In genomic region chr7:43868181-43868580, GRCh38 we compare ENCODE assay signal across 10 cellular contexts. TPM values are rescaled to one million over a fixed set of nuclear protein-coding genes. Genes with fewer than 3 reads are reported as not detected.
A peak's percentile ranks its signal among the peaks of the same experiment; 100 is the strongest.
DNase-seq lines count a peak whose midpoint lies in the region; ATAC-seq lines count a peak whose summit lies in the region.
"Had no signal": no experiment of that assay in that cellular context is flagged by ENCODE, and none has a peak within 500 bp of the region (broad histone marks: within the 10 kb centered on the region; RNA-seq: fewer than 3 reads in every experiment).

No MANE protein-coding gene starts in this region.

- peaks cover 3% of the 10 kb centered on the region for H3K9me3 Mint-ChIP-seq in activated CD4-positive, alpha-beta T cell treated with anti-CD3 and anti-CD28 coated beads, Interleukin-2, amount 10 ng/mL, durations not matched to agents 7 days and 5 days
- no peaks in the 10 kb centered on the region for H3K9me3 Mint-ChIP-seq in activated CD4-positive, alpha-beta memory T cell treated with anti-CD3 and anti-CD28 coated beads for 36 hours
- H3K9me3 Mint-ChIP-seq in stimulated activated naive B cell treated with anti-CD40 and anti-IgM and Interleukin-4, amounts not matched to agents 10 μg/mL and 1 μg/mL and 100 μg/mL, for 72 hours = peaks cover 0 to 3% of the 10 kb centered on the region in 2 donors

- no peak for ATAC-seq in stimulated activated naive B cell treated with anti-CD40 and anti-IgM and Interleukin-4, amounts not matched to agents 10 μg/mL and 1 μg/mL and 100 μg/mL, for 72 hours (replicated peaks)
- ATAC-seq in HG02981 (IDR thresholded peaks at IDR 0.05; ENCODE audit: unreplicated experiment) = no peak

- POLR2A ChIA-PET in activated CD4-positive, alpha-beta T cell treated with anti-CD3 and anti-CD28 coated beads, Interleukin-2, amount 10 ng/mL, durations not matched to agents 7 days and 5 days (lab: Charles Lee) = no interaction called here
- POLR2A ChIA-PET in activated CD4-positive, alpha-beta memory T cell treated with anti-CD3 and anti-CD28 coated beads for 36 hours (lab: Charles Lee) = no interaction called here

- H3K4me3 Mint-ChIP-seq in activated CD4-positive, alpha-beta T cell treated with anti-CD3 and anti-CD28 coated beads, Interleukin-2, amount 10 ng/mL, durations not matched to agents 7 days and 5 days = peak overlapping the region; percentile 80
- peak overlapping the region; percentile 78 for H3K4me3 Mint-ChIP-seq in activated CD4-positive, alpha-beta memory T cell treated with anti-CD3 and anti-CD28 coated beads for 36 hours
- H3K4me3 Mint-ChIP-seq in stimulated activated naive B cell treated with anti-CD40 and anti-IgM and Interleukin-4, amounts not matched to agents 10 μg/mL and 1 μg/mL and 100 μg/mL, for 72 hours = peak overlapping the region; percentile 89 to 98

- H3K27me3 Mint-ChIP-seq in activated CD4-positive, alpha-beta T cell treated with anti-CD3 and anti-CD28 coated beads, Interleukin-2, amount 10 ng/mL, durations not matched to agents 7 days and 5 days = peaks cover 2% of the 10 kb centered on the region
- peaks cover 1% of the 10 kb centered on the region for H3K27me3 Mint-ChIP-seq in activated CD4-positive, alpha-beta memory T cell treated with anti-CD3 and anti-CD28 coated beads for 36 hours
- H3K27me3 Mint-ChIP-seq in stimulated activated naive B cell treated with anti-CD40 and anti-IgM and Interleukin-4, amounts not matched to agents 10 μg/mL and 1 μg/mL and 100 μg/mL, for 72 hours = peaks cover 0 to 5% of the 10 kb centered on the region in 2 donors

- intact Hi-C loops in activated CD4-positive, alpha-beta memory T cell treated with anti-CD3 and anti-CD28 coated beads for 36 hours (cut with micrococcal nuclease) = no loop called here

- no peaks in the 10 kb centered on the region for H3K9me3 ChIP-seq in iPS-15b (ENCODE audit: control insufficient read depth, insufficient read depth, low read length)

- peaks cover 30% of the 10 kb centered on the region for H3K36me3 Mint-ChIP-seq in activated CD4-positive, alpha-beta T cell treated with anti-CD3 and anti-CD28 coated beads, Interleukin-2, amount 10 ng/mL, durations not matched to agents 7 days and 5 days (ENCODE audit: low read depth)
- H3K36me3 Mint-ChIP-seq in activated CD4-positive, alpha-beta memory T cell treated with anti-CD3 and anti-CD28 coated beads for 36 hours = peaks cover 18% of the 10 kb centered on the region
- peaks cover 21 to 25% of the 10 kb centered on the region in 2 donors for H3K36me3 Mint-ChIP-seq in stimulated activated naive B cell treated with anti-CD40 and anti-IgM and Interleukin-4, amounts not matched to agents 10 μg/mL and 1 μg/mL and 100 μg/mL, for 72 hours

- peaks cover 10% of the 10 kb centered on the region for H3K4me1 ChIP-seq in iPS-15b (ENCODE audit: control insufficient read depth, insufficient read depth, low read length)

- CTCF ChIA-PET in activated CD4-positive, alpha-beta T cell treated with anti-CD3 and anti-CD28 coated beads, Interleukin-2, amount 10 ng/mL, durations not matched to agents 7 days and 5 days (lab: Charles Lee) = interaction anchor here (1.0 kb wide), 1 partner anchor 142 kb away, joined by 3 read pairs; no protein-coding TSS in a partner anchor
- CTCF ChIA-PET in activated CD4-positive, alpha-beta memory T cell treated with anti-CD3 and anti-CD28 coated beads for 36 hours (lab: Charles Lee) = no interaction called here

- no peak for DNase-seq in activated CD4-positive, alpha-beta T cell treated with anti-CD3 and anti-CD28 coated beads, Interleukin-2, amount 10 ng/mL, durations not matched to agents 7 days and 5 days
- no peak for DNase-seq in activated CD4-positive, alpha-beta T cell treated with anti-CD3 and anti-CD28 coated beads for 1 hour
- DNase-seq in activated CD4-positive, alpha-beta memory T cell treated with anti-CD3 and anti-CD28 coated beads for 36 hours = no peak
- DNase-seq in stimulated activated naive B cell treated with anti-CD40 and anti-IgM and Interleukin-4, amounts not matched to agents 10 μg/mL and 1 μg/mL and 100 μg/mL, for 72 hours = no peak
- DNase-seq in KG1 (lab: John Stamatoyannopoulos, UW) = no peak
- no peak for DNase-seq in NCI-H748 (lab: John Stamatoyannopoulos, UW; ENCODE audit: unreplicated experiment)
- DNase-seq: C1 segment of cervical spinal cord, NCI-H2029 treated with DMSO at 0.1 percent for 48 hours had no signal

- H3K27me3 ChIP-seq in iPS-15b (ENCODE audit: control insufficient read depth, insufficient read depth, low read length) = no peaks in the 10 kb centered on the region

- H3K4me3 ChIP-seq in iPS-15b (ENCODE audit: low read depth, low read length) = peak overlapping the region; percentile 82

- H3K36me3 ChIP-seq in iPS-15b (ENCODE audit: control insufficient read depth, insufficient read depth, low read length) = peaks cover 9% of the 10 kb centered on the region

- peaks cover 24% of the 10 kb centered on the region for H3K4me1 Mint-ChIP-seq in activated CD4-positive, alpha-beta T cell treated with anti-CD3 and anti-CD28 coated beads, Interleukin-2, amount 10 ng/mL, durations not matched to agents 7 days and 5 days
- H3K4me1 Mint-ChIP-seq in activated CD4-positive, alpha-beta memory T cell treated with anti-CD3 and anti-CD28 coated beads for 36 hours (ENCODE audit: low read depth) = peaks cover 30% of the 10 kb centered on the region
- H3K4me1 Mint-ChIP-seq in stimulated activated naive B cell treated with anti-CD40 and anti-IgM and Interleukin-4, amounts not matched to agents 10 μg/mL and 1 μg/mL and 100 μg/mL, for 72 hours = peaks cover 14 to 31% of the 10 kb centered on the region in 2 donors

- peak overlapping the region; percentile 16 for H3K9ac ChIP-seq in iPS-15b (ENCODE audit: low read depth, low read length)

- H3K27ac Mint-ChIP-seq in activated CD4-positive, alpha-beta T cell treated with anti-CD3 and anti-CD28 coated beads, Interleukin-2, amount 10 ng/mL, durations not matched to agents 7 days and 5 days = no peak overlapping the region
- H3K27ac Mint-ChIP-seq in activated CD4-positive, alpha-beta memory T cell treated with anti-CD3 and anti-CD28 coated beads for 36 hours = no peak overlapping the region
- H3K27ac Mint-ChIP-seq in stimulated activated naive B cell treated with anti-CD40 and anti-IgM and Interleukin-4, amounts not matched to agents 10 μg/mL and 1 μg/mL and 100 μg/mL, for 72 hours = peak overlapping the region; percentile 25

RNA-seq across cellular contexts. Expression of gene MRPS24, which starts 1.1 kb away (rescaled TPM):
- total RNA-seq in activated CD4-positive, alpha-beta T cell treated with anti-CD3 and anti-CD28 coated beads, Interleukin-2, amount 10 ng/mL, durations not matched to agents 7 days and 5 days = 10 to 100 TPM; 77.6 to 84.0 TPM
- 100 to 1,000 TPM; 115 to 128 TPM for total RNA-seq in activated CD4-positive, alpha-beta memory T cell treated with anti-CD3 and anti-CD28 coated beads for 36 hours

RNA-seq across cellular contexts. Expression of gene URGCP, which starts 38.2 kb away (rescaled TPM):
- 10 to 100 TPM; 23.4 to 27.1 TPM for total RNA-seq in activated CD4-positive, alpha-beta T cell treated with anti-CD3 and anti-CD28 coated beads, Interleukin-2, amount 10 ng/mL, durations not matched to agents 7 days and 5 days
- 10 to 100 TPM; 22.3 to 24.0 TPM for total RNA-seq in activated CD4-positive, alpha-beta memory T cell treated with anti-CD3 and anti-CD28 coated beads for 36 hours

RNA-seq across cellular contexts. Expression of gene UBE2D4, which starts 58.1 kb away (rescaled TPM):
- total RNA-seq in activated CD4-positive, alpha-beta T cell treated with anti-CD3 and anti-CD28 coated beads, Interleukin-2, amount 10 ng/mL, durations not matched to agents 7 days and 5 days = 1 to 10 TPM; 7.8 to 8.0 TPM
- 10 to 100 TPM; 11.3 to 11.8 TPM for total RNA-seq in activated CD4-positive, alpha-beta memory T cell treated with anti-CD3 and anti-CD28 coated beads for 36 hours
